ENCODE assay signal across 8 cellular contexts in the genomic region with DNA sequence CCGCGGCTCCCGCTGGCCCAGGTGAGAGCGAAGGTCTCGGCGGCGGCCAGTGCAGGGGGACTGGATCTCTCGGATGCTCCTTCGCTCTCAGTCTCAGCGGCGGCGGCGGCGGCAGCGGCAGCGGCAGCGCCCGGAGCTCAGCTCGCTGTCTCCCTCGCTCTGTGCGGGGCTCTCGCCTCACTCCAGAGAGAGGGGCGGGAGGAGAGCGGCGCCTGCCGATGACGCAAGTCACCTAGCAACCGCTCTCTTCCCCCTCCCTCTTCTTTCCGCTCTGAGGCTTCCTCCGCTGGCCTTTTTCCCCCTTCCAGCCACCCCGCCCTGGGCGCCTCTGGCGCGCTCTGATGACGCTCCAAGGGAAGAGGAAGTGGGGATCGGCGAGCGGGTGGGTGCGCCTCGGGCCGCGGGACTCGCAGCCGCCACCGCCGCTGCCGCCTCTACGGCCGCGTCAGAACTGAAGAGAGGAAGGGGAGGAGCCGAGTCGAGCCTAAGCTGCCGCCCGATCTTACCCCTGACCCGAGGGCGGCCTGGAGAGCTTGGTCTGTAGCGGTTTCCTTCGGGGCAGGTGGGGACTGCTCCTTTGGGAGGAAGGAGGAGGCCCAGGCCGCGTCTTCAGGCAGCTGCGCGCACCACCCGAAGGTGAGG. TPM values are rescaled to one million over a fixed set of nuclear protein-coding genes. Genes with fewer than 3 reads are reported as not detected.
DNase-seq lines count a peak whose midpoint lies in the region; ATAC-seq and TF ChIP-seq lines count a peak whose summit lies in the region.

A gene with protein sequence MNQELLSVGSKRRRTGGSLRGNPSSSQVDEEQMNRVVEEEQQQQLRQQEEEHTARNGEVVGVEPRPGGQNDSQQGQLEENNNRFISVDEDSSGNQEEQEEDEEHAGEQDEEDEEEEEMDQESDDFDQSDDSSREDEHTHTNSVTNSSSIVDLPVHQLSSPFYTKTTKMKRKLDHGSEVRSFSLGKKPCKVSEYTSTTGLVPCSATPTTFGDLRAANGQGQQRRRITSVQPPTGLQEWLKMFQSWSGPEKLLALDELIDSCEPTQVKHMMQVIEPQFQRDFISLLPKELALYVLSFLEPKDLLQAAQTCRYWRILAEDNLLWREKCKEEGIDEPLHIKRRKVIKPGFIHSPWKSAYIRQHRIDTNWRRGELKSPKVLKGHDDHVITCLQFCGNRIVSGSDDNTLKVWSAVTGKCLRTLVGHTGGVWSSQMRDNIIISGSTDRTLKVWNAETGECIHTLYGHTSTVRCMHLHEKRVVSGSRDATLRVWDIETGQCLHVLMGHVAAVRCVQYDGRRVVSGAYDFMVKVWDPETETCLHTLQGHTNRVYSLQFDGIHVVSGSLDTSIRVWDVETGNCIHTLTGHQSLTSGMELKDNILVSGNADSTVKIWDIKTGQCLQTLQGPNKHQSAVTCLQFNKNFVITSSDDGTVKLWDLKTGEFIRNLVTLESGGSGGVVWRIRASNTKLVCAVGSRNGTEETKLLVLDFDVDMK (minus strand): TSS at position 190 of the 642 bp plus-strand sequence. CDS start 124,289 bp downstream, outside the sequence.

- H3K27ac ChIP-seq in colonic mucosa = peak within 1 kb of the TSS; percentile 98

- ATAC-seq in HG03460 (IDR thresholded peaks at IDR 0.05; ENCODE audit: unreplicated experiment) (peak; percentile 77), left colon (peak; percentile 87)

- H3K9ac ChIP-seq in colonic mucosa (ENCODE audit: low read depth in 2 of 2, low read length in 2 of 2) = peak within 1 kb of the TSS; percentile 95 to 97

- H3K4me3 ChIP-seq in BE2C (ENCODE audit: low read depth, low read length) (peak within 1 kb of the TSS; percentile 98), colonic mucosa (peak within 1 kb of the TSS; percentile 99)

- peaks cover 3% of the 10 kb centered on the region; the same call in 1 of the 2 replicates for H3K4me1 ChIP-seq in BE2C
- H3K4me1 ChIP-seq in colonic mucosa = peaks cover 16% of the 10 kb centered on the region

- H3K36me3 ChIP-seq in BE2C (no peaks in the 10 kb centered on the region), colonic mucosa (no peaks in the 10 kb centered on the region)

- H3K9me3 ChIP-seq in BE2C = no peaks in the 10 kb centered on the region
- H3K9me3 ChIP-seq in colonic mucosa = no peaks in the 10 kb centered on the region

- no peak for TF ChIP-seq CTCF in BE2C (IDR thresholded peaks at IDR 0.05; ENCODE audit: low read depth, low read length)
- TF ChIP-seq CTCF in colonic mucosa (IDR thresholded peaks at IDR 0.05) = no peak

- H3K27me3 ChIP-seq in BE2C (no peaks in the 10 kb centered on the region), colonic mucosa (no peaks in the 10 kb centered on the region)

- DNase-seq in BE2C = peak; percentile 99
- peak; percentile 78 for DNase-seq in GM19240 (ENCODE audit: insufficient read length, low spot score)
- peak; percentile 98 to 99 for DNase-seq in NCI-H526 (lab: John Stamatoyannopoulos, UW)
- DNase-seq in activated CD4-positive, alpha-beta T cell treated with anti-CD3 and anti-CD28 coated beads for 48 hours = peak; percentile 100
- DNase-seq in colonic mucosa = peak; percentile 100
- peak; percentile 99 for DNase-seq in left colon
- DNase-seq in stimulated activated CD4-positive, alpha-beta T cell treated with anti-CD3 and anti-CD28 coated beads, Interleukin-1b, Interleukin-23, amount 100 ng/mL, for 48 hours = peak; percentile 99

- intact Hi-C loops in colonic mucosa (cut with DNase I) (no loop called here), left colon (cut with DNase I, micrococcal nuclease) (no loop called here)

RNA-seq across cellular contexts. Expression of the gene that starts here (rescaled TPM):
- 16.9 TPM for polyA plus RNA-seq in BE2C (2012; ENCODE audit: insufficient read depth, insufficient read length, low read depth)
- total RNA-seq in colonic mucosa (10 to 100 TPM; 29.3 to 29.5 TPM), left colon (10 to 100 TPM; 32.4 to 39.2 TPM)

Comparison
In these comparisons a context has a peak if more than half of its experiments do, and no peak if none do; other contexts are left out.
1. Peak in every context shown above with its lines: DNase-seq, ATAC-seq, H3K4me3 ChIP-seq and H3K27ac ChIP-seq.